In genomic region chr11:34167961-34168360, GRCh38 we compare ENCODE assay signal across 17 cellular contexts.
A peak's percentile ranks its signal among the peaks of the same experiment; 100 is the strongest.
DNase-seq lines count a peak whose midpoint lies in the region; ATAC-seq and TF ChIP-seq lines count a peak whose summit lies in the region.
"Had no signal": no experiment of that assay in that cellular context is flagged by ENCODE, and none has a peak within 500 bp of the region (broad histone marks: within the 10 kb centered on the region; RNA-seq: fewer than 3 reads in every experiment).

No MANE protein-coding gene starts in this region.

- H3K4me2 ChIP-seq in neural progenitor cell, result no peak overlapping the region
- H3K4me2 ChIP-seq: BLaER1 had no signal

- H3K9me3 ChIP-seq in neural progenitor cell (ENCODE audit: low read depth) (no peaks in the 10 kb centered on the region), uterus (no peaks in the 10 kb centered on the region), tibial nerve (no peaks in the 10 kb centered on the region)
- H3K9me3 ChIP-seq: BLaER1 had no signal

- 89 to 90% methylated on average over 9 of the region's 9 CpGs for WGBS in tibial nerve, 2 donors

- H4K20me1 ChIP-seq in neural progenitor cell (ENCODE audit: low read depth), result no peaks in the 10 kb centered on the region
- H4K20me1 ChIP-seq: BLaER1 had no signal

- DNase-seq in left ventricle myocardium superior (no peak), Right ventricle myocardium inferior (ENCODE audit: missing footprints) (no peak), fibroblast of gingiva (ENCODE audit: low read depth) (peak; percentile 22), neural progenitor cell (ENCODE audit: low spot score) (no peak), uterus (no peak), tibial nerve (ENCODE audit: low spot score in 2 of 2) (no peak), mesothelial cell of epicardium (ENCODE audit: low spot score in 2 of 2, unreplicated experiment in 2 of 2) (no peak)
- DNase-seq: 8988T; AML-193; Calu3; CD4-positive, alpha-beta T cell; DMS 273 treated with DMSO at 0.1 percent for 48 hours; GM23248 had no signal

- H3K4me3 Mint-ChIP-seq in neural progenitor cell, result no peak overlapping the region
- H3K4me3 Mint-ChIP-seq in mesothelial cell of epicardium, result no peak overlapping the region
- H3K4me3 Mint-ChIP-seq: CD4-positive, alpha-beta T cell had no signal

- H3K4me1 Mint-ChIP-seq in neural progenitor cell (peaks cover 4% of the 10 kb centered on the region), mesothelial cell of epicardium (peaks cover 15% of the 10 kb centered on the region)

- no peak overlapping the region for H3K27ac ChIP-seq in neural progenitor cell
- H3K27ac ChIP-seq in uterus, result peak overlapping the region; percentile 75 to 86
- H3K27ac ChIP-seq in tibial nerve, result no peak overlapping the region
- H3K27ac ChIP-seq: BLaER1, GM23248, HL-60 had no signal

- H3K27me3 ChIP-seq in neural progenitor cell (no peaks in the 10 kb centered on the region), uterus (no peaks in the 10 kb centered on the region), tibial nerve (no peaks in the 10 kb centered on the region)
- H3K27me3 ChIP-seq: BLaER1 had no signal

- no peak overlapping the region for H3K9ac ChIP-seq in neural progenitor cell
- H3K9ac ChIP-seq: BLaER1, GM23248 had no signal

- no peaks in the 10 kb centered on the region for H3K36me3 ChIP-seq in neural progenitor cell
- H3K36me3 ChIP-seq in uterus, result no peaks in the 10 kb centered on the region
- H3K36me3 ChIP-seq in tibial nerve, result peaks cover 0 to 70% (median 0%) of the 10 kb centered on the region in 3 donors
- H3K36me3 ChIP-seq: BLaER1 had no signal

- H3K9me3 Mint-ChIP-seq in neural progenitor cell (no peaks in the 10 kb centered on the region), mesothelial cell of epicardium (no peaks in the 10 kb centered on the region)
- H3K9me3 Mint-ChIP-seq: CD4-positive, alpha-beta T cell had no signal

- H3K27ac Mint-ChIP-seq in neural progenitor cell, result peak overlapping the region; percentile 53
- H3K27ac Mint-ChIP-seq in mesothelial cell of epicardium, result no peak overlapping the region
- H3K27ac Mint-ChIP-seq: CD4-positive, alpha-beta T cell had no signal

- ATAC-seq in left ventricle myocardium superior, result peak; percentile 12
- no peak for ATAC-seq in Right ventricle myocardium inferior
- ATAC-seq in GM19467 (IDR thresholded peaks at IDR 0.05; ENCODE audit: unreplicated experiment), result no peak
- ATAC-seq: HCT116 had no signal

- H3K27me3 Mint-ChIP-seq in neural progenitor cell (ENCODE audit: insufficient read depth, low read depth) (peaks cover 10% of the 10 kb centered on the region), mesothelial cell of epicardium (ENCODE audit: low read depth) (peaks cover 4% of the 10 kb centered on the region)
- H3K27me3 Mint-ChIP-seq: CD4-positive, alpha-beta T cell had no signal

- H2AFZ ChIP-seq in neural progenitor cell (replicated peaks), result no peak overlapping the region
- H2AFZ ChIP-seq: GM23248 had no signal

- no peaks in the 10 kb centered on the region for H3F3A ChIP-seq in neural progenitor cell (ENCODE audit: low read depth)

- TF ChIP-seq POLR2A in uterus (IDR thresholded peaks at IDR 0.05), result no peak
- no peak for TF ChIP-seq POLR2A in tibial nerve (IDR thresholded peaks at IDR 0.05)

- H3K36me3 Mint-ChIP-seq in neural progenitor cell (peaks cover 6% of the 10 kb centered on the region), mesothelial cell of epicardium (no peaks in the 10 kb centered on the region)

- no peak for TF ChIP-seq EP300 in tibial nerve (IDR thresholded peaks at IDR 0.05)

- H3K4me1 ChIP-seq in neural progenitor cell, result no peaks in the 10 kb centered on the region
- peaks cover 4 to 10% of the 10 kb centered on the region in 2 donors for H3K4me1 ChIP-seq in uterus
- no peaks in the 10 kb centered on the region for H3K4me1 ChIP-seq in tibial nerve
- H3K4me1 ChIP-seq: BLaER1 had no signal

- no peak for TF ChIP-seq CTCF in neural progenitor cell (IDR thresholded peaks at IDR 0.05)
- TF ChIP-seq CTCF in uterus (IDR thresholded peaks at IDR 0.05), result no peak
- no peak for TF ChIP-seq CTCF in tibial nerve (IDR thresholded peaks at IDR 0.05)
- no peak for TF ChIP-seq CTCF in mesothelial cell of epicardium (IDR thresholded peaks at IDR 0.05; ENCODE audit: unreplicated experiment)

- no peak overlapping the region for H3K4me3 ChIP-seq in neural progenitor cell
- no peak overlapping the region for H3K4me3 ChIP-seq in uterus
- no peak overlapping the region for H3K4me3 ChIP-seq in tibial nerve
- H3K4me3 ChIP-seq: BLaER1, GM23248 had no signal

- intact Hi-C loops in left ventricle myocardium superior (cut with micrococcal nuclease) (no loop called here), Right ventricle myocardium inferior (cut with DNase I) (no loop called here), uterus (cut with DNase I; ENCODE audit: low total_unique reads) (no loop called here)

- H3K79me2 ChIP-seq in neural progenitor cell (ENCODE audit: low read depth), result no peaks in the 10 kb centered on the region

Comparison
In these comparisons a context has a peak if more than half of its experiments do, and no peak if none do; other contexts are left out.
1. H3K27ac ChIP-seq: peak in uterus (2 of 2); none in neural progenitor cell (single experiment) and tibial nerve (0 of 4).